In genomic region chr3:100899440-100900091, GRCh38 we compare ENCODE assay signal across 10 cellular contexts.
DNase-seq lines count a peak whose midpoint lies in the region; ATAC-seq, FAIRE-seq and TF ChIP-seq lines count a peak whose summit lies in the region.
"Had no signal": no experiment of that assay in that cellular context is flagged by ENCODE, and none has a peak within 500 bp of the region (broad histone marks: within the 10 kb centered on the region; RNA-seq: fewer than 3 reads in every experiment).

No MANE protein-coding gene starts in this region.

- H3K36me3 ChIP-seq in MM.1S (replicated peaks; ENCODE audit: insufficient read depth, low read length), result no peaks in the 10 kb centered on the region
- H3K36me3 ChIP-seq in prostate gland, result no peaks in the 10 kb centered on the region

- 13% methylated on average over 2 of the region's 2 CpGs for WGBS in prostate gland

- no peak for FAIRE-seq in RCC 7860 (lab: Jason Lieb, UNC)

- H3K79me2 ChIP-seq in MM.1S (ENCODE audit: low read length), result no peaks in the 10 kb centered on the region

- ATAC-seq in GM18909 (IDR thresholded peaks at IDR 0.05; ENCODE audit: poor library complexity, unreplicated experiment), result peak; percentile 91
- ATAC-seq in HG02678 (IDR thresholded peaks at IDR 0.05; ENCODE audit: unreplicated experiment), result peak; percentile 81
- no peak for ATAC-seq in esophagus mucosa

- H3F3A ChIP-seq in MM.1S (ENCODE audit: insufficient read depth, low read length), result no peaks in the 10 kb centered on the region

- no peak for TF ChIP-seq POLR2A in prostate gland (IDR thresholded peaks at IDR 0.05)

- no peaks in the 10 kb centered on the region for H3K9me3 ChIP-seq in MM.1S (replicated peaks; ENCODE audit: insufficient read depth, low read length)
- H3K9me3 ChIP-seq in prostate gland, result no peaks in the 10 kb centered on the region

- no peaks in the 10 kb centered on the region for H4K20me1 ChIP-seq in MM.1S (ENCODE audit: insufficient read depth, low read length)

- 0 out of 2 replicates have a peak overlapping the region, but pooled peaks have one; percentile 0 for H3K4me2 ChIP-seq in MM.1S (ENCODE audit: low read depth, low read length)

- H3K4me1 ChIP-seq in MM.1S (ENCODE audit: low read length) (0 out of 2 replicates have a peak, but pooled peaks cover 6% of the 10 kb centered on the region), prostate gland (replicated peaks) (no peaks in the 10 kb centered on the region)

- intact Hi-C loops in prostate gland (cut with DNase I), result no loop called here

- peak; percentile 59 for DNase-seq in MM.1S
- DNase-seq in lung microvascular endothelial cell (ENCODE audit: low read depth in 2 of 2), result peak; percentile 73 to 75
- no peak for DNase-seq in RCC 7860 (ENCODE audit: low spot score)
- DNase-seq in cerebellar cortex (ENCODE audit: low spot score), result no peak
- DNase-seq in prostate gland (ENCODE audit: low spot score), result no peak
- DNase-seq: activated CD4-positive, alpha-beta T cell treated with anti-CD3 and anti-CD28 coated beads for 4 hours; NCI-H1436 treated with DMSO at 0.1 percent for 48 hours had no signal

- H3K27me3 ChIP-seq in MM.1S (replicated peaks; ENCODE audit: insufficient read depth, low read length) (peaks cover 4% of the 10 kb centered on the region; the same call in 1 of the 2 replicates), prostate gland (replicated peaks; ENCODE audit: insufficient read depth) (no peaks in the 10 kb centered on the region)

- H3K27ac ChIP-seq in MM.1S (ENCODE audit: low read length) (no peak overlapping the region), prostate gland (no peak overlapping the region)

- no peaks in the 10 kb centered on the region for H3K9me2 ChIP-seq in MM.1S (replicated peaks; ENCODE audit: insufficient read depth, low read length)

- no peak overlapping the region for H3K9ac ChIP-seq in MM.1S (ENCODE audit: low read length)

- no peak overlapping the region for H3K4me3 ChIP-seq in MM.1S (ENCODE audit: low read length)
- no peak overlapping the region for H3K4me3 ChIP-seq in prostate gland

- H2AFZ ChIP-seq in MM.1S (ENCODE audit: low read length), result no peak overlapping the region

- TF ChIP-seq CTCF in MM.1S (IDR thresholded peaks at IDR 0.05; ENCODE audit: low read length) (no peak), prostate gland (IDR thresholded peaks at IDR 0.05) (no peak)

Comparison
In these comparisons a context has a peak if more than half of its experiments do, and no peak if none do; other contexts are left out.
1. DNase-seq: peak in MM.1S (single experiment) and lung microvascular endothelial cell (2 of 2); none in RCC 7860 (single experiment), cerebellar cortex (single experiment) and prostate gland (single experiment).